9 cellular contexts compared by ENCODE assay signal in genomic region chr19:45817010-45817724, GRCh38. TPM values are rescaled to one million over a fixed set of nuclear protein-coding genes. Genes with fewer than 3 reads are reported as not detected.
DNase-seq lines count a peak whose midpoint lies in the region; ATAC-seq, FAIRE-seq and TF ChIP-seq lines count a peak whose summit lies in the region.
"Had no signal": no experiment of that assay in that cellular context is flagged by ENCODE, and none has a peak within 500 bp of the region (broad histone marks: within the 10 kb centered on the region; RNA-seq: fewer than 3 reads in every experiment).

No MANE protein-coding gene starts in this region.

- H3K4me3 Mint-ChIP-seq in activated CD4-positive, alpha-beta T cell treated with anti-CD3 and anti-CD28 coated beads, Interleukin-2, amount 10 ng/mL, durations not matched to agents 24 days and 14 days = no peak overlapping the region
- H3K4me3 Mint-ChIP-seq: T-helper 1 cell treated with Interleukin-12 subunit alpha and Interleukin-12 subunit beta and Interleukin-4 antibody, amounts not matched to agents 30 μg/mL and 1 μg/mL, for 36 hours had no signal

- TF ChIP-seq EP300 in HepG2 (IDR thresholded peaks at IDR 0.05; ENCODE audit: low read depth in 2 of 2, low read length in 2 of 2) = no peak
- TF ChIP-seq EP300 in HepG2 (CRISPR knock-in tag; IDR thresholded peaks at IDR 0.05; ENCODE audit: borderline replicate concordance) = no peak

- BruUV-seq in HepG2 (replicated peaks; lab: Mats Ljungman, UMichigan) = no TSS peak

- in situ Hi-C loops in HepG2 (cut with HindIII; ENCODE audit: extremely low pct_ligation_motif_present, low pct_unique_long_range_greater_than_20kb) = loop anchor here (10.0 kb wide), 1 partner anchor 198 kb away; no protein-coding TSS in a partner anchor

- H3K4me3 ChIP-seq in BJ (ENCODE audit: low read depth, low read length) (no peak overlapping the region), HepG2 (replicated peaks in 1 of 3; ENCODE audit: insufficient read depth in 1 of 3, low read depth in 2 of 3, low read length in 3 of 3) (no peak overlapping the region)

- H4K20me1 ChIP-seq in HepG2 (ENCODE audit: insufficient read depth, low read length) = no peaks in the 10 kb centered on the region

- H3K4me2 ChIP-seq in HepG2 (ENCODE audit: low read depth, low read length) = no peak overlapping the region

- no peak overlapping the region for H3K27ac ChIP-seq in HepG2 (ENCODE audit: extremely low read length, insufficient read depth, low read length)

- H3K79me2 ChIP-seq in HepG2 (ENCODE audit: insufficient read depth, low read length) = no peaks in the 10 kb centered on the region

- peak; percentile 80 for TF ChIP-seq RAD21 in HepG2 (CRISPR knock-in tag; IDR thresholded peaks at IDR 0.05)

- no peaks in the 10 kb centered on the region for H3K9me3 ChIP-seq in HepG2 (ENCODE audit: low read length)

- no peak overlapping the region for H2AFZ ChIP-seq in HepG2 (ENCODE audit: low read length)

- DNase-seq in BJ (ENCODE audit: low read depth) (peak; percentile 63), GM19238 (ENCODE audit: insufficient read length, low spot score) (peak; percentile 99), NCI-H526 (lab: John Stamatoyannopoulos, UW) (peak; percentile 77 to 96), dedifferentiated amniotic fluid mesenchymal stem cell (ENCODE audit: extremely low spot score) (peak; percentile 90), HepG2 (ENCODE audit: low spot score) (peak; percentile 87)
- peak; percentile 98 for DNase-seq in activated CD4-positive, alpha-beta T cell treated with anti-CD3 and anti-CD28 coated beads, Interleukin-2, amount 10 ng/mL, durations not matched to agents 24 days and 14 days
- peak; percentile 92 to 98 (median 95) for DNase-seq in stimulated activated CD4-positive, alpha-beta T cell treated with anti-CD3 and anti-CD28 coated beads, TNF-alpha, amount 100 ng/mL, for 24 hours (ENCODE audit: low read depth in 3 of 3)

- POLR2A ChIA-PET in BJ (lab: Charles Lee) = interaction anchor here (0.5 kb wide), 1 partner anchor 75 kb away, joined by 3 read pairs; no protein-coding TSS in a partner anchor
- POLR2A ChIA-PET in HepG2 (lab: Yijun Ruan, JAX) = interaction anchor here (0.6 to 1.9 kb wide), 9 partner anchors 9 to 151 kb away, joined by 3 to 15 read pairs (median 4); partner anchors contain the start of genes FOXA3, SIX5 and SYMPK

- TF ChIP-seq CTCF in BJ (IDR thresholded peaks at IDR 0.05; ENCODE audit: insufficient read depth, low read depth, low read length) (peak; percentile 99), HepG2 (CRISPR knock-in tag; IDR thresholded peaks at IDR 0.05) (peak; percentile 95)

- no peaks in the 10 kb centered on the region for H3K9me3 Mint-ChIP-seq in activated CD4-positive, alpha-beta T cell treated with anti-CD3 and anti-CD28 coated beads, Interleukin-2, amount 10 ng/mL, durations not matched to agents 24 days and 14 days
- H3K9me3 Mint-ChIP-seq: T-helper 1 cell treated with Interleukin-12 subunit alpha and Interleukin-12 subunit beta and Interleukin-4 antibody, amounts not matched to agents 30 μg/mL and 1 μg/mL, for 36 hours had no signal

- no peak overlapping the region for H3K27ac Mint-ChIP-seq in activated CD4-positive, alpha-beta T cell treated with anti-CD3 and anti-CD28 coated beads, Interleukin-2, amount 10 ng/mL, durations not matched to agents 24 days and 14 days
- H3K27ac Mint-ChIP-seq: T-helper 1 cell treated with Interleukin-12 subunit alpha and Interleukin-12 subunit beta and Interleukin-4 antibody, amounts not matched to agents 30 μg/mL and 1 μg/mL, for 36 hours had no signal

- CTCF ChIA-PET in BJ (lab: Yijun Ruan, JAX) (interaction anchor here (0.6 to 6.4 kb wide), 37 partner anchors 9 to 372 kb away, joined by 3 to 111 read pairs (median 4); partner anchors contain the start of genes DMPK, DMWD, FOXA3 and IRF2BP1), HepG2 (lab: Yijun Ruan, JAX; ENCODE audit: low intra/inter-chr PET ratio, low total read pairs) (interaction anchor here (0.6 to 2.6 kb wide), 6 partner anchors 46 to 260 kb away, joined by 3 to 50 read pairs (median 5); partner anchors contain the start of genes IRF2BP1 and SYMPK)

- peaks cover 3% of the 10 kb centered on the region for H3K4me1 Mint-ChIP-seq in activated CD4-positive, alpha-beta T cell treated with anti-CD3 and anti-CD28 coated beads, Interleukin-2, amount 10 ng/mL, durations not matched to agents 24 days and 14 days

- no peaks in the 10 kb centered on the region for H3K27me3 Mint-ChIP-seq in activated CD4-positive, alpha-beta T cell treated with anti-CD3 and anti-CD28 coated beads, Interleukin-2, amount 10 ng/mL, durations not matched to agents 24 days and 14 days

- H3K9ac ChIP-seq in HepG2 (ENCODE audit: insufficient read depth, low read depth, low read length) = no peak overlapping the region

- H3K27me3 ChIP-seq in BJ (ENCODE audit: control insufficient read depth, insufficient read depth, low read length) = no peaks in the 10 kb centered on the region
- H3K27me3 ChIP-seq in HepG2 (ENCODE audit: control insufficient read depth in 1 of 2, insufficient read depth in 2 of 2, low read length in 2 of 2) = no peaks in the 10 kb centered on the region

- TF ChIP-seq POLR2A in HepG2 (IDR thresholded peaks at IDR 0.05; ENCODE audit: insufficient read depth in 1 of 2, low read depth in 2 of 2, low read length in 2 of 2) = no peak

- no peaks in the 10 kb centered on the region for H3K4me1 ChIP-seq in HepG2 (ENCODE audit: insufficient read depth, low read length)

- ATAC-seq in HG03457 (IDR thresholded peaks at IDR 0.05; ENCODE audit: unreplicated experiment) = peak; percentile 58
- peak; percentile 87 for ATAC-seq in HepG2

- H3K36me3 ChIP-seq in BJ (ENCODE audit: control insufficient read depth, insufficient read depth, low read length) (peaks cover 11% of the 10 kb centered on the region), HepG2 (replicated peaks in 1 of 2; ENCODE audit: control insufficient read depth in 1 of 2, insufficient read depth in 2 of 2, low read length in 2 of 2) (peaks cover 8 to 16% of the 10 kb centered on the region in 2 experiments)

- WGBS in HepG2 (ENCODE audit: low lambda C conversion rate) = 35% methylated on average over 17 of the region's 24 CpGs

- intact Hi-C loops in activated CD4-positive, alpha-beta T cell treated with anti-CD3 and anti-CD28 coated beads, Interleukin-2, amount 10 ng/mL, durations not matched to agents 24 days and 14 days (cut with micrococcal nuclease) = loop anchor here (2.0 to 5.0 kb wide), 2 partner anchors 45 to 66 kb away; partner anchors contain the start of genes FOXA3 and SYMPK
- intact Hi-C loops in HepG2 (cut with micrococcal nuclease; ENCODE audit: unreplicated experiment) = loop anchor here (1.0 to 5.0 kb wide), 4 partner anchors 47 to 260 kb away; partner anchors contain the start of gene FOXA3

- peaks cover 13% of the 10 kb centered on the region for H3K36me3 Mint-ChIP-seq in activated CD4-positive, alpha-beta T cell treated with anti-CD3 and anti-CD28 coated beads, Interleukin-2, amount 10 ng/mL, durations not matched to agents 24 days and 14 days (ENCODE audit: low read depth)

- FAIRE-seq in HepG2 (lab: Jason Lieb, UNC) = peak; percentile 95

RNA-seq across cellular contexts. Expression of gene RSPH6A, which starts 2.1 kb away (rescaled TPM):
- polyA plus RNA-seq in BJ (2011; rRNA removed) (not detected in 2 replicates), HepG2 (2011; rRNA removed) (0.03 TPM in 1 of 2 replicates, not detected in the other)
- polyA minus RNA-seq in BJ (2011; rRNA and poly(A)+ RNA removed) = 0.09 and 0.10 TPM in 2 replicates
- total RNA-seq in activated CD4-positive, alpha-beta T cell treated with anti-CD3 and anti-CD28 coated beads, Interleukin-2, amount 10 ng/mL, durations not matched to agents 24 days and 14 days = 0.35 and 0.38 TPM in 2 replicates
- 0.07 TPM in 1 of 2 replicates, not detected in the other for total RNA-seq in HepG2 (2016; rRNA removed; fragmentation: Illumina TruSeq; extraction: Trizol)
- not detected in 2 replicates for total RNA-seq in HepG2 (2016; cell fraction: cytosol; rRNA removed; fragmentation: Illumina TruSeq; extraction: Trizol; ENCODE audit: low read depth)
- 0.11 TPM in 1 of 2 replicates, not detected in the other for total RNA-seq in HepG2 (2016; cell fraction: insoluble cytoplasmic fraction; rRNA removed; fragmentation: Illumina TruSeq; extraction: Trizol)
- total RNA-seq in HepG2 (2016; cell fraction: membrane; rRNA removed; fragmentation: Illumina TruSeq; extraction: Trizol) = not detected in 2 replicates
- 0.31 TPM in 1 of 2 replicates, not detected in the other for total RNA-seq in HepG2 (2016; cell fraction: nucleus; rRNA removed; fragmentation: Illumina TruSeq; extraction: Trizol)
- polyA plus RNA-seq in HepG2 (2011; cell fraction: cytosol; rRNA removed) = not detected in 2 replicates
- 0.45 and 0.59 TPM in 2 replicates for polyA plus RNA-seq in HepG2 (2011; cell fraction: nucleus; rRNA removed)
- polyA plus RNA-seq in HepG2 (2012) = not detected in 2 replicates
- polyA plus RNA-seq in HepG2 (2016; cell fraction: cytosol; fragmentation: Illumina TruSeq; extraction: Trizol; ENCODE audit: low read depth) = not detected in 2 replicates
- polyA plus RNA-seq in HepG2 (2016; cell fraction: insoluble cytoplasmic fraction; fragmentation: Illumina TruSeq; extraction: Trizol; ENCODE audit: low read depth) = not detected in 2 replicates
- not detected in 2 replicates for polyA plus RNA-seq in HepG2 (2016; cell fraction: membrane; fragmentation: Illumina TruSeq; extraction: Trizol; ENCODE audit: low read depth)
- polyA plus RNA-seq in HepG2 (2016; cell fraction: nucleus; fragmentation: Illumina TruSeq; extraction: Trizol; ENCODE audit: insufficient read depth, low read depth) = not detected in 2 replicates
- polyA minus RNA-seq in HepG2 (2011; rRNA and poly(A)+ RNA removed; ENCODE audit: low replicate concordance) = 0.26 and 0.50 TPM in 2 replicates
- not detected in 2 replicates for polyA minus RNA-seq in HepG2 (2011; cell fraction: cytosol; rRNA and poly(A)+ RNA removed)
- polyA minus RNA-seq in HepG2 (2011; cell fraction: nucleus; rRNA and poly(A)+ RNA removed) = 0.26 and 0.99 TPM in 2 replicates

RNA-seq across cellular contexts. Expression of gene DMWD, which starts 24.5 kb away (rescaled TPM):
- polyA plus RNA-seq in BJ (2011; rRNA removed) (20.3 and 28.6 TPM in 2 replicates), HepG2 (2011; rRNA removed) (10.3 and 12.4 TPM in 2 replicates)
- polyA minus RNA-seq in BJ (2011; rRNA and poly(A)+ RNA removed) = 20.5 and 26.2 TPM in 2 replicates
- total RNA-seq in activated CD4-positive, alpha-beta T cell treated with anti-CD3 and anti-CD28 coated beads, Interleukin-2, amount 10 ng/mL, durations not matched to agents 24 days and 14 days = 49.6 and 50.7 TPM in 2 replicates
- total RNA-seq in HepG2 (2016; rRNA removed; fragmentation: Illumina TruSeq; extraction: Trizol) = 11.0 and 14.9 TPM in 2 replicates
- 22.5 and 32.3 TPM in 2 replicates for total RNA-seq in HepG2 (2016; cell fraction: cytosol; rRNA removed; fragmentation: Illumina TruSeq; extraction: Trizol; ENCODE audit: low read depth)
- 9.3 and 16.3 TPM in 2 replicates for total RNA-seq in HepG2 (2016; cell fraction: insoluble cytoplasmic fraction; rRNA removed; fragmentation: Illumina TruSeq; extraction: Trizol)
- total RNA-seq in HepG2 (2016; cell fraction: membrane; rRNA removed; fragmentation: Illumina TruSeq; extraction: Trizol) = 40.0 and 43.7 TPM in 2 replicates
- total RNA-seq in HepG2 (2016; cell fraction: nucleus; rRNA removed; fragmentation: Illumina TruSeq; extraction: Trizol) = 11.1 and 14.4 TPM in 2 replicates
- 6.3 and 9.0 TPM in 2 replicates for polyA plus RNA-seq in HepG2 (2011; cell fraction: cytosol; rRNA removed)
- 44.3 and 58.8 TPM in 2 replicates for polyA plus RNA-seq in HepG2 (2011; cell fraction: nucleus; rRNA removed)
- polyA plus RNA-seq in HepG2 (2012) = 8.3 and 9.5 TPM in 2 replicates
- polyA plus RNA-seq in HepG2 (2016; cell fraction: cytosol; fragmentation: Illumina TruSeq; extraction: Trizol; ENCODE audit: low read depth) = 34.5 and 34.9 TPM in 2 replicates
- polyA plus RNA-seq in HepG2 (2016; cell fraction: insoluble cytoplasmic fraction; fragmentation: Illumina TruSeq; extraction: Trizol; ENCODE audit: low read depth) = 9.9 and 14.4 TPM in 2 replicates
- 36.7 and 38.5 TPM in 2 replicates for polyA plus RNA-seq in HepG2 (2016; cell fraction: membrane; fragmentation: Illumina TruSeq; extraction: Trizol; ENCODE audit: low read depth)
- 22.1 and 22.4 TPM in 2 replicates for polyA plus RNA-seq in HepG2 (2016; cell fraction: nucleus; fragmentation: Illumina TruSeq; extraction: Trizol; ENCODE audit: insufficient read depth, low read depth)
- 29.8 and 32.2 TPM in 2 replicates for polyA minus RNA-seq in HepG2 (2011; rRNA and poly(A)+ RNA removed; ENCODE audit: low replicate concordance)
- 10.3 and 11.4 TPM in 2 replicates for polyA minus RNA-seq in HepG2 (2011; cell fraction: cytosol; rRNA and poly(A)+ RNA removed)
- polyA minus RNA-seq in HepG2 (2011; cell fraction: nucleus; rRNA and poly(A)+ RNA removed) = 33.9 and 38.2 TPM in 2 replicates

RNA-seq across cellular contexts. Expression of gene DMPK, which starts 34.9 kb away (rescaled TPM):
- 86.2 and 131 TPM in 2 replicates for polyA plus RNA-seq in BJ (2011; rRNA removed)
- 40.2 and 46.7 TPM in 2 replicates for polyA minus RNA-seq in BJ (2011; rRNA and poly(A)+ RNA removed)
- 16.9 and 19.7 TPM in 2 replicates for total RNA-seq in activated CD4-positive, alpha-beta T cell treated with anti-CD3 and anti-CD28 coated beads, Interleukin-2, amount 10 ng/mL, durations not matched to agents 24 days and 14 days
- 1.7 and 5.3 TPM in 2 replicates for total RNA-seq in HepG2 (2016; rRNA removed; fragmentation: Illumina TruSeq; extraction: Trizol)
- 1.1 and 1.9 TPM in 2 replicates for total RNA-seq in HepG2 (2016; cell fraction: cytosol; rRNA removed; fragmentation: Illumina TruSeq; extraction: Trizol; ENCODE audit: low read depth)
- total RNA-seq in HepG2 (2016; cell fraction: insoluble cytoplasmic fraction; rRNA removed; fragmentation: Illumina TruSeq; extraction: Trizol) = 1.5 and 4.2 TPM in 2 replicates
- 2.2 and 2.7 TPM in 2 replicates for total RNA-seq in HepG2 (2016; cell fraction: membrane; rRNA removed; fragmentation: Illumina TruSeq; extraction: Trizol)
- 6.7 and 7.2 TPM in 2 replicates for total RNA-seq in HepG2 (2016; cell fraction: nucleus; rRNA removed; fragmentation: Illumina TruSeq; extraction: Trizol)
- 8.8 and 12.5 TPM in 2 replicates for polyA plus RNA-seq in HepG2 (2011; rRNA removed)
- 4.4 and 5.8 TPM in 2 replicates for polyA plus RNA-seq in HepG2 (2011; cell fraction: cytosol; rRNA removed)
- 119 and 127 TPM in 2 replicates for polyA plus RNA-seq in HepG2 (2011; cell fraction: nucleus; rRNA removed)
- polyA plus RNA-seq in HepG2 (2012) = 8.6 and 13.1 TPM in 2 replicates
- 0.84 and 0.86 TPM in 2 replicates for polyA plus RNA-seq in HepG2 (2016; cell fraction: cytosol; fragmentation: Illumina TruSeq; extraction: Trizol; ENCODE audit: low read depth)
- 3.2 and 3.6 TPM in 2 replicates for polyA plus RNA-seq in HepG2 (2016; cell fraction: insoluble cytoplasmic fraction; fragmentation: Illumina TruSeq; extraction: Trizol; ENCODE audit: low read depth)
- polyA plus RNA-seq in HepG2 (2016; cell fraction: membrane; fragmentation: Illumina TruSeq; extraction: Trizol; ENCODE audit: low read depth) = 1.6 and 1.8 TPM in 2 replicates
- 25.3 and 34.4 TPM in 2 replicates for polyA plus RNA-seq in HepG2 (2016; cell fraction: nucleus; fragmentation: Illumina TruSeq; extraction: Trizol; ENCODE audit: insufficient read depth, low read depth)
- 6.3 and 12.8 TPM in 2 replicates for polyA minus RNA-seq in HepG2 (2011; rRNA and poly(A)+ RNA removed; ENCODE audit: low replicate concordance)
- polyA minus RNA-seq in HepG2 (2011; cell fraction: cytosol; rRNA and poly(A)+ RNA removed) = 2.5 and 4.2 TPM in 2 replicates
- 11.6 and 14.0 TPM in 2 replicates for polyA minus RNA-seq in HepG2 (2011; cell fraction: nucleus; rRNA and poly(A)+ RNA removed)

RNA-seq across cellular contexts. Expression of gene SYMPK, which starts 45.8 kb away (rescaled TPM):
- polyA plus RNA-seq in BJ (2011; rRNA removed) (45.8 and 60.2 TPM in 2 replicates), HepG2 (2011; rRNA removed) (55.7 and 67.8 TPM in 2 replicates)
- 52.5 and 55.9 TPM in 2 replicates for polyA minus RNA-seq in BJ (2011; rRNA and poly(A)+ RNA removed)
- 124 and 131 TPM in 2 replicates for total RNA-seq in activated CD4-positive, alpha-beta T cell treated with anti-CD3 and anti-CD28 coated beads, Interleukin-2, amount 10 ng/mL, durations not matched to agents 24 days and 14 days
- total RNA-seq in HepG2 (2016; rRNA removed; fragmentation: Illumina TruSeq; extraction: Trizol) = 19.9 and 21.9 TPM in 2 replicates
- total RNA-seq in HepG2 (2016; cell fraction: cytosol; rRNA removed; fragmentation: Illumina TruSeq; extraction: Trizol; ENCODE audit: low read depth) = 9.2 and 10.2 TPM in 2 replicates
- total RNA-seq in HepG2 (2016; cell fraction: insoluble cytoplasmic fraction; rRNA removed; fragmentation: Illumina TruSeq; extraction: Trizol) = 17.2 and 21.4 TPM in 2 replicates
- total RNA-seq in HepG2 (2016; cell fraction: membrane; rRNA removed; fragmentation: Illumina TruSeq; extraction: Trizol) = 13.2 and 15.6 TPM in 2 replicates
- 25.6 and 28.5 TPM in 2 replicates for total RNA-seq in HepG2 (2016; cell fraction: nucleus; rRNA removed; fragmentation: Illumina TruSeq; extraction: Trizol)
- 29.9 and 41.2 TPM in 2 replicates for polyA plus RNA-seq in HepG2 (2011; cell fraction: cytosol; rRNA removed)
- 174 and 217 TPM in 2 replicates for polyA plus RNA-seq in HepG2 (2011; cell fraction: nucleus; rRNA removed)
- polyA plus RNA-seq in HepG2 (2012) = 38.1 and 46.9 TPM in 2 replicates
- 5.0 and 6.1 TPM in 2 replicates for polyA plus RNA-seq in HepG2 (2016; cell fraction: cytosol; fragmentation: Illumina TruSeq; extraction: Trizol; ENCODE audit: low read depth)
- 26.5 and 39.8 TPM in 2 replicates for polyA plus RNA-seq in HepG2 (2016; cell fraction: insoluble cytoplasmic fraction; fragmentation: Illumina TruSeq; extraction: Trizol; ENCODE audit: low read depth)
- 10.4 and 10.6 TPM in 2 replicates for polyA plus RNA-seq in HepG2 (2016; cell fraction: membrane; fragmentation: Illumina TruSeq; extraction: Trizol; ENCODE audit: low read depth)
- polyA plus RNA-seq in HepG2 (2016; cell fraction: nucleus; fragmentation: Illumina TruSeq; extraction: Trizol; ENCODE audit: insufficient read depth, low read depth) = 86.7 and 87.3 TPM in 2 replicates
- polyA minus RNA-seq in HepG2 (2011; rRNA and poly(A)+ RNA removed; ENCODE audit: low replicate concordance) = 90.3 and 124 TPM in 2 replicates
- polyA minus RNA-seq in HepG2 (2011; cell fraction: cytosol; rRNA and poly(A)+ RNA removed) = 40.3 and 51.8 TPM in 2 replicates
- 40.8 and 43.1 TPM in 2 replicates for polyA minus RNA-seq in HepG2 (2011; cell fraction: nucleus; rRNA and poly(A)+ RNA removed)

RNA-seq across cellular contexts. Expression of gene FOXA3, which starts 47.0 kb away (rescaled TPM):
- not detected in 2 replicates for polyA plus RNA-seq in BJ (2011; rRNA removed)
- polyA minus RNA-seq in BJ (2011; rRNA and poly(A)+ RNA removed) = not detected in 2 replicates
- total RNA-seq in activated CD4-positive, alpha-beta T cell treated with anti-CD3 and anti-CD28 coated beads, Interleukin-2, amount 10 ng/mL, durations not matched to agents 24 days and 14 days = 0.23 TPM in 1 of 2 replicates, not detected in the other
- total RNA-seq in HepG2 (2016; rRNA removed; fragmentation: Illumina TruSeq; extraction: Trizol) = 27.6 and 29.8 TPM in 2 replicates
- 18.2 and 19.5 TPM in 2 replicates for total RNA-seq in HepG2 (2016; cell fraction: cytosol; rRNA removed; fragmentation: Illumina TruSeq; extraction: Trizol; ENCODE audit: low read depth)
- 27.8 and 29.1 TPM in 2 replicates for total RNA-seq in HepG2 (2016; cell fraction: insoluble cytoplasmic fraction; rRNA removed; fragmentation: Illumina TruSeq; extraction: Trizol)
- total RNA-seq in HepG2 (2016; cell fraction: membrane; rRNA removed; fragmentation: Illumina TruSeq; extraction: Trizol) = 34.4 and 34.7 TPM in 2 replicates
- 12.7 and 14.6 TPM in 2 replicates for total RNA-seq in HepG2 (2016; cell fraction: nucleus; rRNA removed; fragmentation: Illumina TruSeq; extraction: Trizol)
- 47.6 and 61.6 TPM in 2 replicates for polyA plus RNA-seq in HepG2 (2011; rRNA removed)
- 51.9 and 75.3 TPM in 2 replicates for polyA plus RNA-seq in HepG2 (2011; cell fraction: cytosol; rRNA removed)
- polyA plus RNA-seq in HepG2 (2011; cell fraction: nucleus; rRNA removed) = 17.5 and 27.3 TPM in 2 replicates
- polyA plus RNA-seq in HepG2 (2012) = 16.1 and 27.5 TPM in 2 replicates
- polyA plus RNA-seq in HepG2 (2016; cell fraction: cytosol; fragmentation: Illumina TruSeq; extraction: Trizol; ENCODE audit: low read depth) = 12.4 and 15.4 TPM in 2 replicates
- 32.3 and 32.7 TPM in 2 replicates for polyA plus RNA-seq in HepG2 (2016; cell fraction: insoluble cytoplasmic fraction; fragmentation: Illumina TruSeq; extraction: Trizol; ENCODE audit: low read depth)
- polyA plus RNA-seq in HepG2 (2016; cell fraction: membrane; fragmentation: Illumina TruSeq; extraction: Trizol; ENCODE audit: low read depth) = 19.9 and 23.8 TPM in 2 replicates
- polyA plus RNA-seq in HepG2 (2016; cell fraction: nucleus; fragmentation: Illumina TruSeq; extraction: Trizol; ENCODE audit: insufficient read depth, low read depth) = 23.8 and 24.4 TPM in 2 replicates
- polyA minus RNA-seq in HepG2 (2011; rRNA and poly(A)+ RNA removed; ENCODE audit: low replicate concordance) = 0.42 and 103 TPM in 2 replicates
- 27.8 and 30.5 TPM in 2 replicates for polyA minus RNA-seq in HepG2 (2011; cell fraction: cytosol; rRNA and poly(A)+ RNA removed)
- 7.2 and 12.8 TPM in 2 replicates for polyA minus RNA-seq in HepG2 (2011; cell fraction: nucleus; rRNA and poly(A)+ RNA removed)
